ENCODE assay signal across 24 cellular contexts in genomic region chr15:92853222-92853621, GRCh38. TPM values are rescaled to one million over a fixed set of nuclear protein-coding genes. Genes with fewer than 3 reads are reported as not detected.
DNase-seq lines count a peak whose midpoint lies in the region; ATAC-seq and TF ChIP-seq lines count a peak whose summit lies in the region.
"Had no signal": no experiment of that assay in that cellular context is flagged by ENCODE, and none has a peak within 500 bp of the region (broad histone marks: within the 10 kb centered on the region; RNA-seq: fewer than 3 reads in every experiment).

No MANE protein-coding gene starts in this region.

- peak overlapping the region in 5 of 9 donors; percentile 3 to 93 (median 59) for H3K27ac Mint-ChIP-seq in naive thymus-derived CD4-positive, alpha-beta T cell
- H3K27ac Mint-ChIP-seq in activated T-helper 1 cell treated with anti-CD3 and anti-CD28 coated beads, Interleukin-12 subunit alpha, Interleukin-12 subunit beta, Interleukin-2, Interleukin-4 antibody, amounts not matched to agents 30 ng/mL and 10 ng/mL and 1 ng/mL, durations not matched to agents 14 hours and 24 hours and 36 hours = no peak overlapping the region
- H3K27ac Mint-ChIP-seq: activated CD4-positive, alpha-beta memory T cell treated with anti-CD3 and anti-CD28 coated beads, Interleukin-2, amount 10 ng/mL, durations not matched to agents 7 days and 5 days; endodermal cell; nephron progenitor cell had no signal

- H3K27ac ChIP-seq in VCaP (peak overlapping the region; percentile 98), stomach (no peak overlapping the region)
- no peak overlapping the region for H3K27ac ChIP-seq in naive thymus-derived CD4-positive, alpha-beta T cell (ENCODE audit: low read depth, low read length)
- H3K27ac ChIP-seq: colonic mucosa, esophagus squamous epithelium, gastrocnemius medialis, KMS-11, right lobe of liver, thyroid gland had no signal

- H3K36me3 ChIP-seq in GM06990 (ENCODE audit: control insufficient read depth, insufficient read depth, low read length) (no peaks in the 10 kb centered on the region), stomach (no peaks in the 10 kb centered on the region)
- H3K36me3 ChIP-seq in naive thymus-derived CD4-positive, alpha-beta T cell (ENCODE audit: control insufficient read depth in 2 of 3, insufficient read depth in 3 of 3, low read length in 3 of 3) = no peaks in the 10 kb centered on the region
- H3K36me3 ChIP-seq: colonic mucosa, esophagus squamous epithelium, gastrocnemius medialis, right lobe of liver, thyroid gland had no signal

- no peaks in the 10 kb centered on the region for H3K27me3 ChIP-seq in GM06990 (replicated peaks; ENCODE audit: control insufficient read depth, insufficient read depth, low read length)
- H3K27me3 ChIP-seq in naive thymus-derived CD4-positive, alpha-beta T cell (ENCODE audit: control insufficient read depth in 2 of 2, insufficient read depth in 2 of 2, low read length in 2 of 2) = no peaks in the 10 kb centered on the region
- H3K27me3 ChIP-seq in stomach = no peaks in the 10 kb centered on the region
- H3K27me3 ChIP-seq: colonic mucosa, esophagus squamous epithelium, gastrocnemius medialis, right lobe of liver, thyroid gland had no signal

- DNase-seq in GM06990 (ENCODE audit: extremely low read depth, insufficient read length) (peak; percentile 38), 8988T (no peak), stomach (no peak)
- DNase-seq in naive thymus-derived CD4-positive, alpha-beta T cell = no peak
- no peak for DNase-seq in activated T-helper 1 cell treated with anti-CD3 and anti-CD28 coated beads, Interleukin-12 subunit alpha, Interleukin-12 subunit beta, Interleukin-2, Interleukin-4 antibody, amounts not matched to agents 30 ng/mL and 10 ng/mL and 1 ng/mL, durations not matched to agents 14 hours and 24 hours and 36 hours (ENCODE audit: low spot score)
- DNase-seq: activated CD4-positive, alpha-beta memory T cell treated with anti-CD3 and anti-CD28 coated beads, Interleukin-2, amount 10 ng/mL, durations not matched to agents 7 days and 5 days; amygdala; CD8-positive, alpha-beta memory T cell; colonic mucosa; endodermal cell; esophagus squamous epithelium; gastrocnemius medialis; left ventricle myocardium superior; NCI-H1694 treated with DMSO at 0.1 percent for 48 hours; NCI-H526; nephron progenitor cell; right lobe of liver; stimulated activated CD4-positive, alpha-beta T cell treated with anti-CD3 and anti-CD28 coated beads, Interleukin-4, amount 100 ng/mL, for 4 hours; stimulated activated naive CD4-positive, alpha-beta T cell treated with Interleukin-2 at 50 U/mL for 16 hours; T1000; thyroid gland had no signal

- ATAC-seq in HG02885 (IDR thresholded peaks at IDR 0.05; ENCODE audit: poor library complexity, unreplicated experiment) = peak; percentile 45
- ATAC-seq in naive thymus-derived CD4-positive, alpha-beta T cell = no peak
- ATAC-seq: gastrocnemius medialis, left ventricle myocardium superior, right lobe of liver had no signal

- H3K27me3 Mint-ChIP-seq in naive thymus-derived CD4-positive, alpha-beta T cell = no peaks in the 10 kb centered on the region
- H3K27me3 Mint-ChIP-seq in activated T-helper 1 cell treated with anti-CD3 and anti-CD28 coated beads, Interleukin-12 subunit alpha, Interleukin-12 subunit beta, Interleukin-2, Interleukin-4 antibody, amounts not matched to agents 30 ng/mL and 10 ng/mL and 1 ng/mL, durations not matched to agents 14 hours and 24 hours and 36 hours (ENCODE audit: insufficient read depth) = no peaks in the 10 kb centered on the region
- H3K27me3 Mint-ChIP-seq: activated CD4-positive, alpha-beta memory T cell treated with anti-CD3 and anti-CD28 coated beads, Interleukin-2, amount 10 ng/mL, durations not matched to agents 7 days and 5 days; CD8-positive, alpha-beta memory T cell had no signal

- CTCF ChIA-PET in naive thymus-derived CD4-positive, alpha-beta T cell (lab: Charles Lee) = no interaction called here

- WGBS in stomach, 5 donors = 76 to 87% (median 83%) methylated on average over 9 of the region's 9 CpGs

- no peaks in the 10 kb centered on the region for H3K9me3 ChIP-seq in naive thymus-derived CD4-positive, alpha-beta T cell (ENCODE audit: control insufficient read depth in 2 of 3, low read length in 3 of 3)
- no peaks in the 10 kb centered on the region for H3K9me3 ChIP-seq in stomach
- H3K9me3 ChIP-seq: colonic mucosa, esophagus squamous epithelium, gastrocnemius medialis, right lobe of liver, thyroid gland had no signal

- peak overlapping the region in 6 of 10 donors; percentile 22 to 78 (median 50) for H3K4me3 Mint-ChIP-seq in naive thymus-derived CD4-positive, alpha-beta T cell
- H3K4me3 Mint-ChIP-seq in activated T-helper 1 cell treated with anti-CD3 and anti-CD28 coated beads, Interleukin-12 subunit alpha, Interleukin-12 subunit beta, Interleukin-2, Interleukin-4 antibody, amounts not matched to agents 30 ng/mL and 10 ng/mL and 1 ng/mL, durations not matched to agents 14 hours and 24 hours and 36 hours = no peak overlapping the region
- H3K4me3 Mint-ChIP-seq: activated CD4-positive, alpha-beta memory T cell treated with anti-CD3 and anti-CD28 coated beads, Interleukin-2, amount 10 ng/mL, durations not matched to agents 7 days and 5 days; CD8-positive, alpha-beta memory T cell; endodermal cell; nephron progenitor cell had no signal

- H3K4me3 ChIP-seq in GM06990 (replicated peaks; ENCODE audit: low read depth, low read length) = no peak overlapping the region
- H3K4me3 ChIP-seq in naive thymus-derived CD4-positive, alpha-beta T cell (ENCODE audit: low read length) = no peak overlapping the region
- H3K4me3 ChIP-seq in stomach = no peak overlapping the region
- H3K4me3 ChIP-seq: colonic mucosa, esophagus squamous epithelium, gastrocnemius medialis, right lobe of liver, thyroid gland had no signal

- peaks cover 6 to 39% of the 10 kb centered on the region in 2 donors for H3K4me1 ChIP-seq in naive thymus-derived CD4-positive, alpha-beta T cell (ENCODE audit: control insufficient read depth in 2 of 2, insufficient read depth in 2 of 2, low read length in 2 of 2)
- H3K4me1 ChIP-seq in stomach = peaks cover 0 to 5% (median 0%) of the 10 kb centered on the region in 4 donors
- H3K4me1 ChIP-seq: colonic mucosa, esophagus squamous epithelium, gastrocnemius medialis, right lobe of liver, thyroid gland had no signal

- TF ChIP-seq CTCF in GM06990 (IDR thresholded peaks at IDR 0.05; ENCODE audit: insufficient read depth, low read length, poor library complexity, severe bottlenecking) (no peak), VCaP (conservative IDR thresholded peaks at IDR 0.05) (no peak), stomach (IDR thresholded peaks at IDR 0.05) (no peak)

- H3K4me1 Mint-ChIP-seq in naive thymus-derived CD4-positive, alpha-beta T cell = peaks cover 18 to 54% (median 41%) of the 10 kb centered on the region in 7 donors
- peaks cover 32% of the 10 kb centered on the region for H3K4me1 Mint-ChIP-seq in activated T-helper 1 cell treated with anti-CD3 and anti-CD28 coated beads, Interleukin-12 subunit alpha, Interleukin-12 subunit beta, Interleukin-2, Interleukin-4 antibody, amounts not matched to agents 30 ng/mL and 10 ng/mL and 1 ng/mL, durations not matched to agents 14 hours and 24 hours and 36 hours (ENCODE audit: low read depth)

- peaks cover 0 to 6% (median 0%) of the 10 kb centered on the region in 5 donors for H3K36me3 Mint-ChIP-seq in naive thymus-derived CD4-positive, alpha-beta T cell
- H3K36me3 Mint-ChIP-seq in activated T-helper 1 cell treated with anti-CD3 and anti-CD28 coated beads, Interleukin-12 subunit alpha, Interleukin-12 subunit beta, Interleukin-2, Interleukin-4 antibody, amounts not matched to agents 30 ng/mL and 10 ng/mL and 1 ng/mL, durations not matched to agents 14 hours and 24 hours and 36 hours (ENCODE audit: low read depth) = no peaks in the 10 kb centered on the region
- H3K36me3 Mint-ChIP-seq: CD8-positive, alpha-beta memory T cell had no signal

- H3K9me3 Mint-ChIP-seq in naive thymus-derived CD4-positive, alpha-beta T cell = no peaks in the 10 kb centered on the region
- no peaks in the 10 kb centered on the region for H3K9me3 Mint-ChIP-seq in activated T-helper 1 cell treated with anti-CD3 and anti-CD28 coated beads, Interleukin-12 subunit alpha, Interleukin-12 subunit beta, Interleukin-2, Interleukin-4 antibody, amounts not matched to agents 30 ng/mL and 10 ng/mL and 1 ng/mL, durations not matched to agents 14 hours and 24 hours and 36 hours
- H3K9me3 Mint-ChIP-seq: activated CD4-positive, alpha-beta memory T cell treated with anti-CD3 and anti-CD28 coated beads, Interleukin-2, amount 10 ng/mL, durations not matched to agents 7 days and 5 days; CD8-positive, alpha-beta memory T cell had no signal

- no peak for TF ChIP-seq POLR2A in stomach (IDR thresholded peaks at IDR 0.05)

- TF ChIP-seq EP300 in stomach (IDR thresholded peaks at IDR 0.05) = no peak

- POLR2A ChIA-PET in naive thymus-derived CD4-positive, alpha-beta T cell (lab: Charles Lee) = interaction anchor here (1.0 to 21.9 kb wide), 12 partner anchors 11 to 55 kb away, joined by 3 to 550 read pairs (median 4); partner anchors contain the start of gene CHD2

- intact Hi-C loops in naive thymus-derived CD4-positive, alpha-beta T cell (cut with micrococcal nuclease) = no loop called here
- intact Hi-C loops in activated T-helper 1 cell treated with anti-CD3 and anti-CD28 coated beads, Interleukin-12 subunit alpha, Interleukin-12 subunit beta, Interleukin-2, Interleukin-4 antibody, amounts not matched to agents 30 ng/mL and 10 ng/mL and 1 ng/mL, durations not matched to agents 14 hours and 24 hours and 36 hours (cut with micrococcal nuclease) = no loop called here
- intact Hi-C loops in stomach (cut with DNase I; ENCODE audit: low total_unique reads) = no loop called here

RNA-seq across cellular contexts. Expression of gene CHD2, which starts 46.9 kb away (rescaled TPM):
- 100 to 1,000 TPM; 144 to 492 (median 393) TPM for total RNA-seq in naive thymus-derived CD4-positive, alpha-beta T cell
- polyA plus RNA-seq in naive thymus-derived CD4-positive, alpha-beta T cell = 100 to 1,000 TPM in 1 of 2 donors, 10 to 100 TPM in 1; 70.0 to 103 TPM
- 102 and 104 TPM in 2 replicates for total RNA-seq in activated T-helper 1 cell treated with anti-CD3 and anti-CD28 coated beads, Interleukin-12 subunit alpha, Interleukin-12 subunit beta, Interleukin-2, Interleukin-4 antibody, amounts not matched to agents 30 ng/mL and 10 ng/mL and 1 ng/mL, durations not matched to agents 14 hours and 24 hours and 36 hours
- 100 to 1,000 TPM; 124 to 833 (median 164) TPM for total RNA-seq in stomach
- 10 to 100 TPM; 21.5 to 29.5 (median 23.5) TPM for polyA plus RNA-seq in stomach
